Comparison of ENCODE assay signal across 1 cellular context in genomic region chr10:79176949-79177602, GRCh38.
A peak's percentile ranks its signal among the peaks of the same experiment; 100 is the strongest.
TF ChIP-seq lines count a peak whose summit lies in the region.

No MANE protein-coding gene starts in this region.

TF ChIP-seq in HepG2, 621 proteins besides CTCF, POLR2A, EP300 and RAD21 (continued from another document and continues in another):
- TF ChIP-seq, protein P1, sequence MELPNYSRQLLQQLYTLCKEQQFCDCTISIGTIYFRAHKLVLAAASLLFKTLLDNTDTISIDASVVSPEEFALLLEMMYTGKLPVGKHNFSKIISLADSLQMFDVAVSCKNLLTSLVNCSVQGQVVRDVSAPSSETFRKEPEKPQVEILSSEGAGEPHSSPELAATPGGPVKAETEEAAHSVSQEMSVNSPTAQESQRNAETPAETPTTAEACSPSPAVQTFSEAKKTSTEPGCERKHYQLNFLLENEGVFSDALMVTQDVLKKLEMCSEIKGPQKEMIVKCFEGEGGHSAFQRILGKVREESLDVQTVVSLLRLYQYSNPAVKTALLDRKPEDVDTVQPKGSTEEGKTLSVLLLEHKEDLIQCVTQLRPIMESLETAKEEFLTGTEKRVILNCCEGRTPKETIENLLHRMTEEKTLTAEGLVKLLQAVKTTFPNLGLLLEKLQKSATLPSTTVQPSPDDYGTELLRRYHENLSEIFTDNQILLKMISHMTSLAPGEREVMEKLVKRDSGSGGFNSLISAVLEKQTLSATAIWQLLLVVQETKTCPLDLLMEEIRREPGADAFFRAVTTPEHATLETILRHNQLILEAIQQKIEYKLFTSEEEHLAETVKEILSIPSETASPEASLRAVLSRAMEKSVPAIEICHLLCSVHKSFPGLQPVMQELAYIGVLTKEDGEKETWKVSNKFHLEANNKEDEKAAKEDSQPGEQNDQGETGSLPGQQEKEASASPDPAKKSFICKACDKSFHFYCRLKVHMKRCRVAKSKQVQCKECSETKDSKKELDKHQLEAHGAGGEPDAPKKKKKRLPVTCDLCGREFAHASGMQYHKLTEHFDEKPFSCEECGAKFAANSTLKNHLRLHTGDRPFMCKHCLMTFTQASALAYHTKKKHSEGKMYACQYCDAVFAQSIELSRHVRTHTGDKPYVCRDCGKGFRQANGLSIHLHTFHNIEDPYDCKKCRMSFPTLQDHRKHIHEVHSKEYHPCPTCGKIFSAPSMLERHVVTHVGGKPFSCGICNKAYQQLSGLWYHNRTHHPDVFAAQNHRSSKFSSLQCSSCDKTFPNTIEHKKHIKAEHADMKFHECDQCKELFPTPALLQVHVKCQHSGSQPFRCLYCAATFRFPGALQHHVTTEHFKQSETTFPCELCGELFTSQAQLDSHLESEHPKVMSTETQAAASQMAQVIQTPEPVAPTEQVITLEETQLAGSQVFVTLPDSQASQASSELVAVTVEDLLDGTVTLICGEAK (IDR thresholded peaks at IDR 0.05), result no peak
- TF ChIP-seq, protein P1 (CRISPR knock-in tag; IDR thresholded peaks at IDR 0.05), result no peak; the same call in 1 of the 2 replicates
- TF ChIP-seq KDM5B (CRISPR knock-in tag; IDR thresholded peaks at IDR 0.05; ENCODE audit: borderline replicate concordance), result peak; percentile 66; the same call in 1 of the 2 replicates
- 0 out of 2 replicates have a peak, but pooled peaks have one; percentile 28 for TF ChIP-seq ZIK1 (CRISPR knock-in tag; IDR thresholded peaks at IDR 0.05; ENCODE audit: borderline replicate concordance, low read depth)
- TF ChIP-seq MED13 (CRISPR knock-in tag; IDR thresholded peaks at IDR 0.05), result no peak
- no peak for TF ChIP-seq ZBTB34 (CRISPR knock-in tag; IDR thresholded peaks at IDR 0.05)
- no peak for TF ChIP-seq HMGA1 (CRISPR knock-in tag; conservative IDR thresholded peaks at IDR 0.05)
- TF ChIP-seq, protein P2, sequence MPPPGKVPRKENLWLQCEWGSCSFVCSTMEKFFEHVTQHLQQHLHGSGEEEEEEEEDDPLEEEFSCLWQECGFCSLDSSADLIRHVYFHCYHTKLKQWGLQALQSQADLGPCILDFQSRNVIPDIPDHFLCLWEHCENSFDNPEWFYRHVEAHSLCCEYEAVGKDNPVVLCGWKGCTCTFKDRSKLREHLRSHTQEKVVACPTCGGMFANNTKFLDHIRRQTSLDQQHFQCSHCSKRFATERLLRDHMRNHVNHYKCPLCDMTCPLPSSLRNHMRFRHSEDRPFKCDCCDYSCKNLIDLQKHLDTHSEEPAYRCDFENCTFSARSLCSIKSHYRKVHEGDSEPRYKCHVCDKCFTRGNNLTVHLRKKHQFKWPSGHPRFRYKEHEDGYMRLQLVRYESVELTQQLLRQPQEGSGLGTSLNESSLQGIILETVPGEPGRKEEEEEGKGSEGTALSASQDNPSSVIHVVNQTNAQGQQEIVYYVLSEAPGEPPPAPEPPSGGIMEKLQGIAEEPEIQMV (CRISPR knock-in tag; IDR thresholded peaks at IDR 0.05; ENCODE audit: low read depth), result no peak; the same call in 1 of the 2 replicates
- TF ChIP-seq, protein P3, sequence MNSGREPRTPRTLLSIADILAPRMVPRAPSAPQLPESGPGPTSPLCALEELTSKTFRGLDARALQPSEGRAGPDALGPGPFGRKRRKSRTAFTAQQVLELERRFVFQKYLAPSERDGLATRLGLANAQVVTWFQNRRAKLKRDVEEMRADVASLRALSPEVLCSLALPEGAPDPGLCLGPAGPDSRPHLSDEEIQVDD (CRISPR knock-in tag; IDR thresholded peaks at IDR 0.05; ENCODE audit: borderline replicate concordance), result no peak
- no peak; the same call in 1 of the 2 replicates for TF ChIP-seq ZNF761 (CRISPR knock-in tag; conservative IDR thresholded peaks at IDR 0.05)
- TF ChIP-seq NFKB2 (CRISPR knock-in tag; IDR thresholded peaks at IDR 0.05; ENCODE audit: borderline replicate concordance), result peak; percentile 50; the same call in 1 of the 2 replicates
- no peak for TF ChIP-seq PHF20 (CRISPR knock-in tag; IDR thresholded peaks at IDR 0.05)
- no peak for TF ChIP-seq ATF7-NPFF (CRISPR knock-in tag; IDR thresholded peaks at IDR 0.05; ENCODE audit: low read depth)
- TF ChIP-seq AHDC1 (CRISPR knock-in tag; IDR thresholded peaks at IDR 0.05; ENCODE audit: borderline replicate concordance), result peak; percentile 51; the same call in 1 of the 2 replicates
- TF ChIP-seq ZNF577 (CRISPR knock-in tag; IDR thresholded peaks at IDR 0.05; ENCODE audit: borderline replicate concordance, low read depth), result no peak
- no peak for TF ChIP-seq XRCC5 (optimal IDR thresholded peaks at IDR 0.05; ENCODE audit: low read length)
- peak; percentile 84; the same call in 1 of the 2 replicates for TF ChIP-seq FOXC1 (CRISPR knock-in tag; IDR thresholded peaks at IDR 0.05; ENCODE audit: borderline replicate concordance)
- TF ChIP-seq ZNF496 (CRISPR knock-in tag; IDR thresholded peaks at IDR 0.05; ENCODE audit: insufficient replicate concordance), result no peak
- peak; percentile 52; the same call in 1 of the 2 replicates for TF ChIP-seq ZNF792 (CRISPR knock-in tag; IDR thresholded peaks at IDR 0.05)
- no peak for TF ChIP-seq FOXK2 (IDR thresholded peaks at IDR 0.05)
- peak; percentile 22; the same call in 1 of the 2 replicates for TF ChIP-seq GFI1 (CRISPR knock-in tag; IDR thresholded peaks at IDR 0.05; ENCODE audit: borderline replicate concordance)
- no peak for TF ChIP-seq KAT2B (IDR thresholded peaks at IDR 0.05; ENCODE audit: borderline replicate concordance, low read depth, low read length)
- TF ChIP-seq, protein P4, sequence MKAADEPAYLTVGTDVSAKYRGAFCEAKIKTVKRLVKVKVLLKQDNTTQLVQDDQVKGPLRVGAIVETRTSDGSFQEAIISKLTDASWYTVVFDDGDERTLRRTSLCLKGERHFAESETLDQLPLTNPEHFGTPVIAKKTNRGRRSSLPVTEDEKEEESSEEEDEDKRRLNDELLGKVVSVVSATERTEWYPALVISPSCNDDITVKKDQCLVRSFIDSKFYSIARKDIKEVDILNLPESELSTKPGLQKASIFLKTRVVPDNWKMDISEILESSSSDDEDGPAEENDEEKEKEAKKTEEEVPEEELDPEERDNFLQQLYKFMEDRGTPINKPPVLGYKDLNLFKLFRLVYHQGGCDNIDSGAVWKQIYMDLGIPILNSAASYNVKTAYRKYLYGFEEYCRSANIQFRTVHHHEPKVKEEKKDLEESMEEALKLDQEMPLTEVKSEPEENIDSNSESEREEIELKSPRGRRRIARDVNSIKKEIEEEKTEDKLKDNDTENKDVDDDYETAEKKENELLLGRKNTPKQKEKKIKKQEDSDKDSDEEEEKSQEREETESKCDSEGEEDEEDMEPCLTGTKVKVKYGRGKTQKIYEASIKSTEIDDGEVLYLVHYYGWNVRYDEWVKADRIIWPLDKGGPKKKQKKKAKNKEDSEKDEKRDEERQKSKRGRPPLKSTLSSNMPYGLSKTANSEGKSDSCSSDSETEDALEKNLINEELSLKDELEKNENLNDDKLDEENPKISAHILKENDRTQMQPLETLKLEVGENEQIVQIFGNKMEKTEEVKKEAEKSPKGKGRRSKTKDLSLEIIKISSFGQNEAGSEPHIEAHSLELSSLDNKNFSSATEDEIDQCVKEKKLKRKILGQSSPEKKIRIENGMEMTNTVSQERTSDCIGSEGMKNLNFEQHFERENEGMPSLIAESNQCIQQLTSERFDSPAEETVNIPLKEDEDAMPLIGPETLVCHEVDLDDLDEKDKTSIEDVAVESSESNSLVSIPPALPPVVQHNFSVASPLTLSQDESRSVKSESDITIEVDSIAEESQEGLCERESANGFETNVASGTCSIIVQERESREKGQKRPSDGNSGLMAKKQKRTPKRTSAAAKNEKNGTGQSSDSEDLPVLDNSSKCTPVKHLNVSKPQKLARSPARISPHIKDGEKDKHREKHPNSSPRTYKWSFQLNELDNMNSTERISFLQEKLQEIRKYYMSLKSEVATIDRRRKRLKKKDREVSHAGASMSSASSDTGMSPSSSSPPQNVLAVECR (CRISPR knock-in tag; IDR thresholded peaks at IDR 0.05; ENCODE audit: borderline replicate concordance), result peak; percentile 69; the same call in 1 of the 2 replicates
- TF ChIP-seq BRD4 (CRISPR knock-in tag; IDR thresholded peaks at IDR 0.05), result no peak
- no peak for TF ChIP-seq ATRX (CRISPR knock-in tag; IDR thresholded peaks at IDR 0.05; ENCODE audit: borderline replicate concordance)
- 0 out of 2 replicates have a peak, but pooled peaks have one; percentile 61 for TF ChIP-seq ZNF572 (CRISPR knock-in tag; IDR thresholded peaks at IDR 0.05)
- TF ChIP-seq ZNF589 (CRISPR knock-in tag; conservative IDR thresholded peaks at IDR 0.05), result no peak
- no peak for TF ChIP-seq DR1 (CRISPR knock-in tag; IDR thresholded peaks at IDR 0.05)
- TF ChIP-seq, protein P5, sequence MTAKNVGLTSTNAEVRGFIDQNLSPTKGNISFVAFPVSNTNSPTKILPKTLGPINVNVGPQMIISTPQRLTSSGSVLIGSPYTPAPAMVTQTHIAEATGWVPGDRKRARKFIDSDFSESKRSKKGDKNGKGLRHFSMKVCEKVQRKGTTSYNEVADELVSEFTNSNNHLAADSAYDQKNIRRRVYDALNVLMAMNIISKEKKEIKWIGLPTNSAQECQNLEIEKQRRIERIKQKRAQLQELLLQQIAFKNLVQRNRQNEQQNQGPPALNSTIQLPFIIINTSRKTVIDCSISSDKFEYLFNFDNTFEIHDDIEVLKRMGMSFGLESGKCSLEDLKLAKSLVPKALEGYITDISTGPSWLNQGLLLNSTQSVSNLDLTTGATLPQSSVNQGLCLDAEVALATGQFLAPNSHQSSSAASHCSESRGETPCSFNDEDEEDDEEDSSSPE (CRISPR knock-in tag; IDR thresholded peaks at IDR 0.05), result no peak
